1 cellular context compared by ENCODE assay signal in the genomic region with DNA sequence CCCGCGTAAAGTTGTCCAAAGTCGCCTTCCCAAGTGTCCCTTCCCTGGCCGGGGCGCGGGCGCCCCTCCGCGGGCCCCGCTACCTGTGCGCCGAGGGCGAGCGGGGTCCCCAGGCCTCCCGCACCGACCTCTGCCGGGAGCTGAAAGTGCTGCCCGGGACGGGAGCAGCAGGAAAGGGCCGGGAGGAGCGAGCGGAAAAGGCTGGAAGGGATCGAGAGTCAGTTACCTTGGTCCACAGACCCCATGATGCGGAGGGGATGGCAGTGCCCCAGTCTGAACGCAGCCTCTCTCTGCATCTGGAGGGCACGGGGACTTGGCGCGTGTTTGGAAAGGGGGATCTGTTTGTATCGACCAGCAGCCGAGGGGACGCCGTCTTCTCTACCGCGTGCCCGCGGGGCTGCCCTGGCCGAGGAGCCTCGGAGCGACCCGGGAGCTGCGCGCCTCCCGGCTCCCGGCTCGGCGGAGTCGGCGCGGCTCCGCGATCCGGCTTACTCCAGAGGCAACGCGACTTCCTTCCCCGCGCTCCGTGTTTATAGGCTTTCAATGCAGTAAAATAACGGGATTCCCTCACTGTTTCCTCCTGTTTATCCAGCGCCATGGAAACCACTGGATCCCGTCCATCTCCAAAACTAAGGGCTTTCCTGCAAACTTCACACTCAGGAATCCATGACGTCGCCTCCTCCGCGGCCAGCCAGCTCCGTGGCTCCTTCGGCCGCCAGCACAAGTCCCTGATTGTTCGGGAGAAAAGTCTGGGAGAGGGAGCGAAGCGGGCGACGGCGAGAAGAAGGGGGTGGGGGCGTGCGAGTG.
TF ChIP-seq lines count a peak whose summit lies in the region.

No MANE protein-coding gene starts in this region.

TF ChIP-seq in IMR-90, 13 proteins besides CTCF, POLR2A, EP300 and RAD21:
- TF ChIP-seq FOS (IDR thresholded peaks at IDR 0.05; ENCODE audit: low read depth, low read length): no peak
- no peak for TF ChIP-seq NFE2L2 (IDR thresholded peaks at IDR 0.05; ENCODE audit: low read depth, low read length)
- TF ChIP-seq CEBPB (IDR thresholded peaks at IDR 0.05; ENCODE audit: low read depth, low read length): no peak
- TF ChIP-seq, protein P1, sequence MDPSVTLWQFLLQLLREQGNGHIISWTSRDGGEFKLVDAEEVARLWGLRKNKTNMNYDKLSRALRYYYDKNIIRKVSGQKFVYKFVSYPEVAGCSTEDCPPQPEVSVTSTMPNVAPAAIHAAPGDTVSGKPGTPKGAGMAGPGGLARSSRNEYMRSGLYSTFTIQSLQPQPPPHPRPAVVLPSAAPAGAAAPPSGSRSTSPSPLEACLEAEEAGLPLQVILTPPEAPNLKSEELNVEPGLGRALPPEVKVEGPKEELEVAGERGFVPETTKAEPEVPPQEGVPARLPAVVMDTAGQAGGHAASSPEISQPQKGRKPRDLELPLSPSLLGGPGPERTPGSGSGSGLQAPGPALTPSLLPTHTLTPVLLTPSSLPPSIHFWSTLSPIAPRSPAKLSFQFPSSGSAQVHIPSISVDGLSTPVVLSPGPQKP (IDR thresholded peaks at IDR 0.05; ENCODE audit: borderline replicate concordance, low read depth, low read length): no peak
- no peak for TF ChIP-seq RFX5 (IDR thresholded peaks at IDR 0.05; ENCODE audit: low read depth, low read length)
- TF ChIP-seq SMC3 (IDR thresholded peaks at IDR 0.05; ENCODE audit: low read depth, low read length): no peak
- no peak for TF ChIP-seq MAZ (IDR thresholded peaks at IDR 0.05; ENCODE audit: borderline replicate concordance, low read depth, low read length)
- no peak for TF ChIP-seq BHLHE40 (IDR thresholded peaks at IDR 0.05; ENCODE audit: low read depth, low read length)
- TF ChIP-seq MXI1 (IDR thresholded peaks at IDR 0.05; ENCODE audit: borderline replicate concordance, low read depth, low read length): no peak
- no peak for TF ChIP-seq USF2 (IDR thresholded peaks at IDR 0.05; ENCODE audit: low read depth, low read length)
- no peak for TF ChIP-seq RCOR1 (IDR thresholded peaks at IDR 0.05; ENCODE audit: insufficient replicate concordance, low read length)
- no peak for TF ChIP-seq MAFK (IDR thresholded peaks at IDR 0.05; ENCODE audit: low read depth, low read length)
- TF ChIP-seq CHD1 (IDR thresholded peaks at IDR 0.05; ENCODE audit: low read depth, low read length): no peak; the same call in 1 of the 2 replicates
